17 cellular contexts compared by ENCODE assay signal in genomic region chr19:32718286-32718685, GRCh38. TPM values are rescaled to one million over a fixed set of nuclear protein-coding genes. Genes with fewer than 3 reads are reported as not detected.
"Had no signal": no experiment of that assay in that cellular context is flagged by ENCODE, and none has a peak within 500 bp of the region (broad histone marks: within the 10 kb centered on the region; RNA-seq: fewer than 3 reads in every experiment).

No MANE protein-coding gene starts in this region.

- H3K4me1 ChIP-seq: body of pancreas, foreskin keratinocyte, sigmoid colon, transverse colon had no signal

- DNase-seq: activated CD8-positive, alpha-beta memory T cell treated with anti-CD3 and anti-CD28 coated beads, Interleukin-2, amount 10 ng/mL, durations not matched to agents 7 days and 5 days; activated effector memory CD4-positive, alpha-beta T cell treated with Interleukin-2 at 50 U/mL for 16 hours; activated T-cell treated with anti-CD3 and anti-CD28 coated beads, Interleukin-2, amount 50 U/mL, for 24 hours; amniotic stem cell; body of pancreas; effector memory CD8-positive, alpha-beta T cell; foreskin keratinocyte; mucosa of descending colon; natural killer cell; sigmoid colon; stimulated activated CD4-positive, alpha-beta T cell treated with anti-CD3 and anti-CD28 coated beads, Interleukin-2, amount 100 ng/mL, for 24 hours; stimulated activated naive CD4-positive, alpha-beta T cell; substantia nigra; transverse colon had no signal

- H3K27ac ChIP-seq: body of pancreas, foreskin keratinocyte, sigmoid colon, transverse colon had no signal

- H3K4me3 ChIP-seq: body of pancreas, mucosa of descending colon, sigmoid colon, transverse colon had no signal

- ATAC-seq: activated CD4-positive, CD25-positive, alpha-beta regulatory T cell treated with anti-CD3 and anti-CD28 coated beads, Interleukin-2, amount 50 U/mL, for 24 hours; activated CD8-positive, alpha-beta memory T cell treated with anti-CD3 and anti-CD28 coated beads, Interleukin-2, amount 10 ng/mL, durations not matched to agents 7 days and 5 days; activated naive CD4-positive, alpha-beta T cell treated with anti-CD3 and anti-CD28 coated beads, Interleukin-2, amount 50 U/mL, for 72 hours; body of pancreas; effector memory CD8-positive, alpha-beta T cell; foreskin keratinocyte; mucosa of descending colon; natural killer cell had no signal

- H3K27me3 ChIP-seq: body of pancreas, foreskin keratinocyte, sigmoid colon, transverse colon had no signal

- H3K9me3 ChIP-seq: body of pancreas, mucosa of descending colon, sigmoid colon, transverse colon had no signal

RNA-seq across cellular contexts. Expression of gene RGS9BP, which starts 42.6 kb away (rescaled TPM):
- total RNA-seq: body of pancreas; T-helper 1 cell treated with Interleukin-12 subunit alpha and Interleukin-12 subunit beta and Interleukin-4 antibody, amounts not matched to agents 30 ng/mL and 1 ng/mL, for 36 hours had no signal
